7 cellular contexts compared by ENCODE assay signal in genomic region chr12:4539167-4539870, GRCh38. TPM values are rescaled to one million over a fixed set of nuclear protein-coding genes. Genes with fewer than 3 reads are reported as not detected.
A peak's percentile ranks its signal among the peaks of the same experiment; 100 is the strongest.
DNase-seq lines count a peak whose midpoint lies in the region; ATAC-seq and TF ChIP-seq lines count a peak whose summit lies in the region.

No MANE protein-coding gene starts in this region.

- no peaks in the 10 kb centered on the region for H3K4me1 ChIP-seq in hepatocyte (ENCODE audit: insufficient read depth)

- no peaks in the 10 kb centered on the region for H3K27me3 ChIP-seq in hepatocyte

- H3K4me3 Mint-ChIP-seq in T-cell: peak overlapping the region; percentile 93 to 97 (median 95)
- H3K4me3 Mint-ChIP-seq in stimulated activated naive B cell treated with anti-CD40 and anti-IgM and Interleukin-4, amounts not matched to agents 10 μg/mL and 1 μg/mL and 100 μg/mL, for 72 hours: peak overlapping the region; percentile 89 to 98

- peaks cover 46% of the 10 kb centered on the region for H3K79me2 ChIP-seq in hepatocyte

- no peak overlapping the region for H3K27ac ChIP-seq in hepatocyte

- H3K4me2 ChIP-seq in hepatocyte: peak overlapping the region; percentile 89

- no peaks in the 10 kb centered on the region for H4K20me1 ChIP-seq in hepatocyte (ENCODE audit: insufficient read depth, poor library complexity, severe bottlenecking)

- no peak for ATAC-seq in T-cell (replicated peaks in 1 of 4)
- ATAC-seq in stimulated activated naive B cell treated with anti-CD40 and anti-IgM and Interleukin-4, amounts not matched to agents 10 μg/mL and 1 μg/mL and 100 μg/mL, for 72 hours (replicated peaks): no peak
- ATAC-seq in GM21737 (IDR thresholded peaks at IDR 0.05; ENCODE audit: unreplicated experiment): no peak
- no peak for ATAC-seq in GM21381 (IDR thresholded peaks at IDR 0.05; ENCODE audit: unreplicated experiment)

- CTCF ChIA-PET in T-cell (lab: Charles Lee): no interaction called here

- WGBS in hepatocyte (ENCODE audit: low lambda C conversion rate, missing lambda C conversion rate): 20% methylated on average over 16 of the region's 16 CpGs

- no peaks in the 10 kb centered on the region for H3K27me3 Mint-ChIP-seq in T-cell
- H3K27me3 Mint-ChIP-seq in stimulated activated naive B cell treated with anti-CD40 and anti-IgM and Interleukin-4, amounts not matched to agents 10 μg/mL and 1 μg/mL and 100 μg/mL, for 72 hours: no peaks in the 10 kb centered on the region

- in situ Hi-C loops in G401 (cut with HindIII; ENCODE audit: low sequenced_read_pairs): no loop called here

- H3K4me1 Mint-ChIP-seq in T-cell: peaks cover 27 to 35% (median 32%) of the 10 kb centered on the region in 3 donors
- H3K4me1 Mint-ChIP-seq in stimulated activated naive B cell treated with anti-CD40 and anti-IgM and Interleukin-4, amounts not matched to agents 10 μg/mL and 1 μg/mL and 100 μg/mL, for 72 hours: peaks cover 13 to 25% of the 10 kb centered on the region in 2 donors

- peak overlapping the region in 1 of 2 donors; percentile 99 for H3K27ac Mint-ChIP-seq in T-cell
- peak overlapping the region; percentile 99 for H3K27ac Mint-ChIP-seq in stimulated activated naive B cell treated with anti-CD40 and anti-IgM and Interleukin-4, amounts not matched to agents 10 μg/mL and 1 μg/mL and 100 μg/mL, for 72 hours

- H3K36me3 Mint-ChIP-seq in T-cell: no peaks in the 10 kb centered on the region
- peaks cover 1 to 7% of the 10 kb centered on the region in 2 donors for H3K36me3 Mint-ChIP-seq in stimulated activated naive B cell treated with anti-CD40 and anti-IgM and Interleukin-4, amounts not matched to agents 10 μg/mL and 1 μg/mL and 100 μg/mL, for 72 hours

- POLR2A ChIA-PET in T-cell (lab: Charles Lee): no interaction called here

- H3K36me3 ChIP-seq in hepatocyte (replicated peaks; ENCODE audit: insufficient read depth, low read depth): no peaks in the 10 kb centered on the region

- TF ChIP-seq CTCF in HFF-Myc (IDR thresholded peaks at IDR 0.05; ENCODE audit: low read depth, low read length, missing control alignments) (no peak), hepatocyte (IDR thresholded peaks at IDR 0.05; ENCODE audit: poor library complexity) (no peak)

- no peak for DNase-seq in HFF-Myc (ENCODE audit: extremely low read depth, low read depth)
- no peak for DNase-seq in T-cell
- DNase-seq in hepatocyte (ENCODE audit: low spot score): no peak
- DNase-seq in stimulated activated naive B cell treated with anti-CD40 and anti-IgM and Interleukin-4, amounts not matched to agents 10 μg/mL and 1 μg/mL and 100 μg/mL, for 72 hours: no peak
- no peak for DNase-seq in G401 (ENCODE audit: low spot score)

- H3K4me3 ChIP-seq in HFF-Myc (replicated peaks; ENCODE audit: low read depth, low read length) (peak overlapping the region; percentile 99), hepatocyte (peak overlapping the region; percentile 43)

- no peaks in the 10 kb centered on the region for H3K9me2 ChIP-seq in hepatocyte (replicated peaks; ENCODE audit: insufficient read depth)

- H3K9me3 Mint-ChIP-seq in T-cell: no peaks in the 10 kb centered on the region
- H3K9me3 Mint-ChIP-seq in stimulated activated naive B cell treated with anti-CD40 and anti-IgM and Interleukin-4, amounts not matched to agents 10 μg/mL and 1 μg/mL and 100 μg/mL, for 72 hours: no peaks in the 10 kb centered on the region

- peak overlapping the region; percentile 95 for H2AFZ ChIP-seq in hepatocyte

- no peaks in the 10 kb centered on the region for H3K9me3 ChIP-seq in hepatocyte (ENCODE audit: low read depth)

RNA-seq across cellular contexts. Expression of gene RAD51AP1, which starts 0.6 kb away (rescaled TPM):
- 1 to 10 TPM in 2 of 5 donors, under 1 TPM in 3; 0.60 to 1.7 (median 0.89) TPM for total RNA-seq in T-cell
- 9.8 and 11.5 TPM in 2 replicates for total RNA-seq in hepatocyte
- 4.6 and 5.4 TPM in 2 replicates for polyA plus RNA-seq in hepatocyte
- 47.7 and 47.9 TPM in 2 replicates for total RNA-seq in G401 (2014; rRNA removed; shearing (Covaris generic))

RNA-seq across cellular contexts. Expression of gene DYRK4, which starts 22.7 kb away (rescaled TPM):
- total RNA-seq in T-cell (10 to 100 TPM; 11.0 to 24.8 (median 17.6) TPM), hepatocyte (34.1 and 34.7 TPM in 2 replicates)
- polyA plus RNA-seq in hepatocyte: 42.0 and 50.3 TPM in 2 replicates
- 34.0 and 63.6 TPM in 2 replicates for total RNA-seq in G401 (2014; rRNA removed; shearing (Covaris generic))
